6 cellular contexts compared by ENCODE assay signal in genomic region chr15:40847225-40847961, GRCh38. TPM values are rescaled to one million over a fixed set of nuclear protein-coding genes. Genes with fewer than 3 reads are reported as not detected.
A peak's percentile ranks its signal among the peaks of the same experiment; 100 is the strongest.
DNase-seq lines count a peak whose midpoint lies in the region; ATAC-seq and TF ChIP-seq lines count a peak whose summit lies in the region.

No MANE protein-coding gene starts in this region.

- H3K4me3 Mint-ChIP-seq in natural killer cell treated with Interleukin-12 subunit alpha and Interleukin-12 subunit beta and Interleukin-15 and Interleukin-18, amount 100 ng/mL, for 72 hours, result no peak overlapping the region

- H3K27me3 Mint-ChIP-seq in natural killer cell treated with Interleukin-12 subunit alpha and Interleukin-12 subunit beta and Interleukin-15 and Interleukin-18, amount 100 ng/mL, for 72 hours, result peaks cover 7 to 22% of the 10 kb centered on the region in 2 donors

- peaks cover 5 to 6% of the 10 kb centered on the region in 2 donors for H3K4me1 Mint-ChIP-seq in natural killer cell treated with Interleukin-12 subunit alpha and Interleukin-12 subunit beta and Interleukin-15 and Interleukin-18, amount 100 ng/mL, for 72 hours (ENCODE audit: low read depth in 2 of 2)

- peak overlapping the region; percentile 80 for H3K4me3 ChIP-seq in LNCaP clone FGC (ENCODE audit: low read depth, low read length)

- peak; percentile 71 for DNase-seq in GM19238 (ENCODE audit: insufficient read length, low spot score)
- DNase-seq in LNCaP clone FGC (ENCODE audit: low read depth), result peak; percentile 88
- peak; percentile 49 for DNase-seq in astrocyte of the hippocampus (ENCODE audit: low read depth, low spot score)
- peak; percentile 12 for DNase-seq in natural killer cell treated with Interleukin-12 subunit alpha and Interleukin-12 subunit beta and Interleukin-15 and Interleukin-18, amount 100 ng/mL, for 72 hours (ENCODE audit: low spot score)
- no peak for DNase-seq in NCI-H1092 (lab: John Stamatoyannopoulos, UW)

- no peak for ATAC-seq in natural killer cell treated with Interleukin-12 subunit alpha and Interleukin-12 subunit beta and Interleukin-15 and Interleukin-18, amount 100 ng/mL, for 72 hours
- no peak for ATAC-seq in HG02970 (IDR thresholded peaks at IDR 0.05; ENCODE audit: low FRiP score, unreplicated experiment)

- no peak for TF ChIP-seq CTCF in LNCaP clone FGC (IDR thresholded peaks at IDR 0.05; ENCODE audit: control insufficient read depth, extremely low read depth, insufficient read depth)

- H3K27ac Mint-ChIP-seq in natural killer cell treated with Interleukin-12 subunit alpha and Interleukin-12 subunit beta and Interleukin-15 and Interleukin-18, amount 100 ng/mL, for 72 hours, result no peak overlapping the region

- H3K36me3 Mint-ChIP-seq in natural killer cell treated with Interleukin-12 subunit alpha and Interleukin-12 subunit beta and Interleukin-15 and Interleukin-18, amount 100 ng/mL, for 72 hours, result no peaks in the 10 kb centered on the region

- no peaks in the 10 kb centered on the region for H3K9me3 Mint-ChIP-seq in natural killer cell treated with Interleukin-12 subunit alpha and Interleukin-12 subunit beta and Interleukin-15 and Interleukin-18, amount 100 ng/mL, for 72 hours

RNA-seq across cellular contexts. Expression of gene SPINT1, which starts 3.5 kb away (rescaled TPM):
- total RNA-seq in natural killer cell treated with Interleukin-12 subunit alpha and Interleukin-12 subunit beta and Interleukin-15 and Interleukin-18, amount 100 ng/mL, for 72 hours, result 1 to 10 TPM; 1.0 to 1.5 TPM

RNA-seq across cellular contexts. Expression of gene PPP1R14D, which starts 18.9 kb away (rescaled TPM):
- total RNA-seq in natural killer cell treated with Interleukin-12 subunit alpha and Interleukin-12 subunit beta and Interleukin-15 and Interleukin-18, amount 100 ng/mL, for 72 hours, result not detected

RNA-seq across cellular contexts. Expression of gene RHOV, which starts 26.6 kb away (rescaled TPM):
- total RNA-seq in natural killer cell treated with Interleukin-12 subunit alpha and Interleukin-12 subunit beta and Interleukin-15 and Interleukin-18, amount 100 ng/mL, for 72 hours, result not detected

RNA-seq across cellular contexts. Expression of gene DNAJC17, which starts 40.1 kb away (rescaled TPM):
- 10 to 100 TPM; 40.4 to 62.6 TPM for total RNA-seq in natural killer cell treated with Interleukin-12 subunit alpha and Interleukin-12 subunit beta and Interleukin-15 and Interleukin-18, amount 100 ng/mL, for 72 hours

RNA-seq across cellular contexts. Expression of gene ZFYVE19, which starts 40.5 kb away (rescaled TPM):
- 10 to 100 TPM; 17.2 to 39.1 TPM for total RNA-seq in natural killer cell treated with Interleukin-12 subunit alpha and Interleukin-12 subunit beta and Interleukin-15 and Interleukin-18, amount 100 ng/mL, for 72 hours
